In genomic region chr16:30430428-30430970, GRCh38 we compare ENCODE assay signal across 8 cellular contexts. TPM values are rescaled to one million over a fixed set of nuclear protein-coding genes. Genes with fewer than 3 reads are reported as not detected.
DNase-seq lines count a peak whose midpoint lies in the region; ATAC-seq and TF ChIP-seq lines count a peak whose summit lies in the region.

No MANE protein-coding gene starts in this region.

- no peak overlapping the region for H3K4me3 Mint-ChIP-seq in chondrocyte (ENCODE audit: unreplicated experiment)

- H3K27ac Mint-ChIP-seq in chondrocyte (ENCODE audit: unreplicated experiment), result no peak overlapping the region

- no peak for ATAC-seq in HG02970 (IDR thresholded peaks at IDR 0.05; ENCODE audit: low FRiP score, unreplicated experiment)

- H3K27ac ChIP-seq in HUES64 (ENCODE audit: low read depth, low read length) (no peak overlapping the region), muscle layer of duodenum (ENCODE audit: low read length) (peak overlapping the region; percentile 73)

- peaks cover 5% of the 10 kb centered on the region for H3K36me3 Mint-ChIP-seq in chondrocyte (ENCODE audit: low read depth)

- DNase-seq in NK-92 treated with Interleukin-12 subunit alpha and Interleukin-12 subunit beta, amount 100 ng/mL, for 24 hours (lab: John Stamatoyannopoulos, UW), result peak; percentile 48
- DNase-seq in NK-92 (lab: John Stamatoyannopoulos, UW; ENCODE audit: unreplicated experiment) (no peak), chondrocyte (ENCODE audit: low spot score) (no peak), NCI-H1694 (lab: John Stamatoyannopoulos, UW) (no peak), kidney tubule cell (ENCODE audit: low spot score) (no peak)

- 51% methylated on average over 19 of the region's 19 CpGs for WGBS in HUES64

- H3K36me3 ChIP-seq in HUES64 (ENCODE audit: insufficient read depth, low read length) (peaks cover 17% of the 10 kb centered on the region), muscle layer of duodenum (ENCODE audit: control insufficient read depth in 1 of 2, insufficient read depth in 2 of 2, low read length in 2 of 2) (peaks cover 0 to 5% of the 10 kb centered on the region in 2 donors)

- H3K27me3 ChIP-seq in HUES64 (ENCODE audit: insufficient read depth, low read length), result no peaks in the 10 kb centered on the region
- no peaks in the 10 kb centered on the region for H3K27me3 ChIP-seq in muscle layer of duodenum (ENCODE audit: low read depth, low read length)

- H3K4me3 ChIP-seq in HUES64 (ENCODE audit: low read length) (peak overlapping the region; percentile 73), muscle layer of duodenum (ENCODE audit: low read depth in 1 of 2, low read length in 2 of 2) (peak overlapping the region; percentile 83 to 87)

- H3K9me3 Mint-ChIP-seq in chondrocyte (ENCODE audit: low read depth), result no peaks in the 10 kb centered on the region

- H3K27me3 Mint-ChIP-seq in chondrocyte (ENCODE audit: low read depth), result no peaks in the 10 kb centered on the region

- H3K9me3 ChIP-seq in HUES64 (ENCODE audit: insufficient read depth, low read depth, low read length) (no peaks in the 10 kb centered on the region), muscle layer of duodenum (ENCODE audit: control insufficient read depth in 1 of 2, low read length in 2 of 2) (no peaks in the 10 kb centered on the region)

- TF ChIP-seq CTCF in chondrocyte (IDR thresholded peaks at IDR 0.05), result peak; percentile 71

- H3K9ac ChIP-seq in HUES64 (ENCODE audit: low read depth, low read length), result peak overlapping the region; percentile 42; the same call in 1 of the 2 replicates

- peaks cover 5% of the 10 kb centered on the region; the same call in 1 of the 2 replicates for H3K4me1 ChIP-seq in HUES64 (ENCODE audit: insufficient read depth, low read length)
- H3K4me1 ChIP-seq in muscle layer of duodenum (ENCODE audit: control insufficient read depth in 1 of 2, insufficient read depth in 2 of 2, low read length in 2 of 2), result peaks cover 12 to 15% of the 10 kb centered on the region in 2 donors

- H3K4me1 Mint-ChIP-seq in chondrocyte (ENCODE audit: low read depth), result peaks cover 6% of the 10 kb centered on the region

RNA-seq across cellular contexts. Expression of gene DCTPP1, which starts 0.7 kb away (rescaled TPM):
- 89.0 TPM for polyA plus RNA-seq in HUES64 (2013, experiment 1 of 2)
- polyA plus RNA-seq in HUES64 (2013, experiment 2 of 2), result 68.5 TPM
- total RNA-seq in chondrocyte, result 25.5 to 33.8 TPM (median 26.4 TPM) in 3 replicates

RNA-seq across cellular contexts. Expression of gene SEPHS2, which starts 15.2 kb away (rescaled TPM):
- polyA plus RNA-seq in HUES64 (2013, experiment 1 of 2), result 38.1 TPM
- 37.0 TPM for polyA plus RNA-seq in HUES64 (2013, experiment 2 of 2)
- total RNA-seq in chondrocyte, result 37.4 to 54.3 TPM (median 53.8 TPM) in 3 replicates

RNA-seq across cellular contexts. Expression of gene ZNF771, which starts 23.1 kb away (rescaled TPM):
- polyA plus RNA-seq in HUES64 (2013, experiment 1 of 2), result 8.5 TPM
- polyA plus RNA-seq in HUES64 (2013, experiment 2 of 2), result 7.9 TPM
- 10.2 to 16.3 TPM (median 10.8 TPM) in 3 replicates for total RNA-seq in chondrocyte

RNA-seq across cellular contexts. Expression of gene ZNF48, which starts 35.3 kb away (rescaled TPM):
- polyA plus RNA-seq in HUES64 (2013, experiment 1 of 2), result 40.2 TPM
- 36.1 TPM for polyA plus RNA-seq in HUES64 (2013, experiment 2 of 2)
- total RNA-seq in chondrocyte, result 10.6 to 11.8 TPM (median 10.8 TPM) in 3 replicates

RNA-seq across cellular contexts. Expression of gene ITGAL, which starts 42.0 kb away (rescaled TPM):
- polyA plus RNA-seq in HUES64 (2013, experiment 1 of 2), result 0.40 TPM
- polyA plus RNA-seq in HUES64 (2013, experiment 2 of 2), result 0.25 TPM
- not detected in 3 replicates for total RNA-seq in chondrocyte
